ENCODE assay signal across 14 cellular contexts in genomic region chr9:120832766-120833165, GRCh38.
"Had no signal": no experiment of that assay in that cellular context is flagged by ENCODE, and none has a peak within 500 bp of the region (broad histone marks: within the 10 kb centered on the region; RNA-seq: fewer than 3 reads in every experiment).

No MANE protein-coding gene starts in this region.

- H3K4me3 Mint-ChIP-seq: central memory CD8-positive, alpha-beta T cell; mesothelial cell of epicardium; T-cell had no signal

- H3K27ac Mint-ChIP-seq: activated T-helper 2 cell treated with anti-CD3 and anti-CD28 coated beads, Interferon-gamma antibody, Interleukin-2, Interleukin-4, amounts not matched to agents 10 μg/mL and 5 μg/mL and 100 μg/mL, durations not matched to agents 14 hours and 24 hours and 36 hours; mesothelial cell of epicardium had no signal

- H3K27me3 ChIP-seq: body of pancreas, right atrium auricular region, tibial nerve, vagina had no signal

- H3K4me1 ChIP-seq: body of pancreas, right atrium auricular region, tibial nerve, vagina had no signal

- H3K27ac ChIP-seq: body of pancreas, right atrium auricular region, tibial nerve, vagina had no signal

- H3K9me3 Mint-ChIP-seq: activated T-helper 2 cell treated with anti-CD3 and anti-CD28 coated beads, Interferon-gamma antibody, Interleukin-2, Interleukin-4, amounts not matched to agents 10 μg/mL and 5 μg/mL and 100 μg/mL, durations not matched to agents 14 hours and 24 hours and 36 hours; central memory CD8-positive, alpha-beta T cell; mesothelial cell of epicardium; T-cell had no signal

- ATAC-seq: body of pancreas, T-cell had no signal

- DNase-seq: activated CD4-positive, alpha-beta T cell treated with anti-CD3 and anti-CD28 coated beads for 48 hours; activated CD8-positive, alpha-beta memory T cell treated with anti-CD3 and anti-CD28 coated beads for 24 hours; activated naive CD4-positive, alpha-beta T cell treated with anti-CD3 and anti-CD28 coated beads, Interleukin-2, amount 50 U/mL, for 16 hours; body of pancreas; hypothalamus; kidney glomerular epithelial cell; small intestine; T-cell had no signal

- H3K27me3 Mint-ChIP-seq: central memory CD8-positive, alpha-beta T cell; T-cell had no signal

- H3K4me3 ChIP-seq: body of pancreas, right atrium auricular region, tibial nerve, vagina had no signal

- H3K9me3 ChIP-seq: body of pancreas, right atrium auricular region, tibial nerve, vagina had no signal

- H3K4me1 Mint-ChIP-seq: mesothelial cell of epicardium had no signal
